In the genomic region with DNA sequence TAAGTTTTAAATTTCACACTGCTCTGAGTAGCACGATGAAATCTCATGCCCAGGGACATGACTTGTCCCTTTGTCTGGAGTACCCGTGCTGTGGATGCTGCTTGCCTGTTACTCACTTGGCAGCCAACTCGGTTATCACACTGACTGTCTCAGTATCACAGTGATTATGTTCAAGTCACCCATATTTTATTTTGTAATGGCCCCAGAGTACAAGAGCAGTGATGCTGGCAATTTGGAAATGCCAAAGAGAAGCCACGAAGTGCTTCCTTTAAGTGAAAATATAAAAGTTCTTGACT, we compare ENCODE assay signal across 30 cellular contexts. TPM values are rescaled to one million over a fixed set of nuclear protein-coding genes. Genes with fewer than 3 reads are reported as not detected.
"Had no signal": no experiment of that assay in that cellular context is flagged by ENCODE, and none has a peak within 500 bp of the region (broad histone marks: within the 10 kb centered on the region; RNA-seq: fewer than 3 reads in every experiment).

No MANE protein-coding gene starts in this region.

- DNase-seq: activated B cell treated with CpG ODN at 0.5 μM for 24 hours; activated CD4-positive, alpha-beta T cell treated with anti-CD3 and anti-CD28 coated beads for 1 hour; activated CD4-positive, alpha-beta T cell treated with anti-CD3 and anti-CD28 coated beads, Interleukin-2, amount 10 ng/mL, durations not matched to agents 24 days and 14 days; activated CD4-positive, alpha-beta T cell treated with anti-CD3 and anti-CD28 coated beads, Interleukin-2, amount 50 U/mL, for 48 hours; activated CD8-positive, alpha-beta memory T cell treated with anti-CD3 and anti-CD28 coated beads, Interleukin-2, amount 10 ng/mL, durations not matched to agents 7 days and 5 days; activated effector memory CD4-positive, alpha-beta T cell treated with anti-CD3 and anti-CD28 coated beads, Interleukin-2, amount 50 U/mL, for 16 hours; activated naive CD4-positive, alpha-beta T cell treated with Interleukin-2 at 50 U/mL for 16 hours; activated naive CD8-positive, alpha-beta T cell treated with anti-CD3 and anti-CD28 coated beads, Interleukin-2, amount 50 U/mL, for 24 hours; activated T-cell treated with anti-CD3 and anti-CD28 coated beads, Interleukin-2, amount 50 U/mL, for 24 hours; amygdala; brain microvascular endothelial cell; colonic mucosa; Kasumi-1; KBM-7; MV-4-11; NCI-H1105; NCI-H1436; NCI-H1694 treated with DMSO at 0.1 percent for 48 hours; NCI-H2029 treated with DMSO at 0.1 percent for 48 hours; NCI-H345; NCI-H510A; NCI-H526 treated with DMSO at 0.1 percent for 48 hours; RPMI8226; T-helper 17 cell; T-helper 9 cell had no signal

- ATAC-seq: activated CD8-positive, alpha-beta memory T cell treated with anti-CD3 and anti-CD28 coated beads, Interleukin-2, amount 10 ng/mL, durations not matched to agents 7 days and 5 days; activated naive CD4-positive, alpha-beta T cell treated with anti-CD3 and anti-CD28 coated beads, Interleukin-2, amount 50 U/mL, for 72 hours; activated naive CD8-positive, alpha-beta T cell treated with anti-CD3 and anti-CD28 coated beads, Interleukin-2, amount 50 U/mL, for 24 hours; Panc1; Right ventricle myocardium inferior; T-helper 17 cell had no signal

- H3K4me1 ChIP-seq: colonic mucosa had no signal

- H3K4me3 ChIP-seq: colonic mucosa had no signal

- H3K27me3 ChIP-seq: brain microvascular endothelial cell, colonic mucosa had no signal

- H3K36me3 ChIP-seq: brain microvascular endothelial cell, colonic mucosa had no signal

- H3K27ac ChIP-seq: brain microvascular endothelial cell, colonic mucosa had no signal

- H3K9me3 ChIP-seq: colonic mucosa had no signal

RNA-seq across cellular contexts. Expression of a gene that starts 22.8 kb away (rescaled TPM):
- total RNA-seq: activated B cell treated with CpG ODN at 0.5 μM for 24 hours; activated CD4-positive, alpha-beta T cell treated with anti-CD3 and anti-CD28 coated beads, Interleukin-2, amount 10 ng/mL, durations not matched to agents 24 days and 14 days; activated CD8-positive, alpha-beta memory T cell treated with anti-CD3 and anti-CD28 coated beads, Interleukin-2, amount 10 ng/mL, durations not matched to agents 7 days and 5 days; activated naive CD4-positive, alpha-beta T cell treated with anti-CD3 and anti-CD28 coated beads, Interleukin-2, amount 50 U/mL, for 72 hours; cardiac septum; cerebellum; Right ventricle myocardium inferior; T-helper 17 cell had no signal

RNA-seq across cellular contexts. Expression of a gene that starts 24.3 kb away (rescaled TPM):
- total RNA-seq: activated B cell treated with CpG ODN at 0.5 μM for 24 hours; activated CD4-positive, alpha-beta T cell treated with anti-CD3 and anti-CD28 coated beads, Interleukin-2, amount 10 ng/mL, durations not matched to agents 24 days and 14 days; activated CD8-positive, alpha-beta memory T cell treated with anti-CD3 and anti-CD28 coated beads, Interleukin-2, amount 10 ng/mL, durations not matched to agents 7 days and 5 days; activated naive CD4-positive, alpha-beta T cell treated with anti-CD3 and anti-CD28 coated beads, Interleukin-2, amount 50 U/mL, for 72 hours; cerebellum; Right ventricle myocardium inferior; T-helper 17 cell had no signal

RNA-seq across cellular contexts. Expression of a gene that starts 50.6 kb away (rescaled TPM):
- total RNA-seq: activated B cell treated with CpG ODN at 0.5 μM for 24 hours; activated CD4-positive, alpha-beta T cell treated with anti-CD3 and anti-CD28 coated beads, Interleukin-2, amount 10 ng/mL, durations not matched to agents 24 days and 14 days; activated CD8-positive, alpha-beta memory T cell treated with anti-CD3 and anti-CD28 coated beads, Interleukin-2, amount 10 ng/mL, durations not matched to agents 7 days and 5 days; activated naive CD4-positive, alpha-beta T cell treated with anti-CD3 and anti-CD28 coated beads, Interleukin-2, amount 50 U/mL, for 72 hours; cerebellum; colonic mucosa; T-helper 17 cell had no signal
